ENCODE assay signal across 22 cellular contexts in the genomic region with DNA sequence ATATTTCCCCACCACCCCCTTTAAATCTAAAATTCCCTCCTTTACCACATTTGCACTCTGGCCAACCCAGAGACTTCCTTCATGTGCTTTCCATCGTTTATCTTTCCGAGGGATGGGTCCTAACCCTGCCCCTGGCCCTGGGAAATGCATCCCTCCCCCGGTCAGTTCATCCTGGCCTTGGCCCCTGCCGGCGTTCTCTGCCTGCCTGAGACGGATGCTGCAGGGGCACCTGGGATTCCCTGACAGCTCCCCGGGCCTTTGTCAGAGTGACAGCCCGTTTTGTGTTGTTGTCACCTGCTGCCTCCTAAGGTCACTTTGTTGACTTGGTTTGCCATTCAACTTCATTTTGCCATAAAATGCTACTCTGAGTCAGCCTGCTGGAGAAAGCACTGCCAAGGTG.
"Had no signal": no experiment of that assay in that cellular context is flagged by ENCODE, and none has a peak within 500 bp of the region (broad histone marks: within the 10 kb centered on the region; RNA-seq: fewer than 3 reads in every experiment).

No MANE protein-coding gene starts in this region.

- ATAC-seq: esophagus mucosa, gastrocnemius medialis, heart right ventricle, left cardiac atrium, left lung, left ventricle myocardium superior, lower lobe of right lung, mucosa of descending colon had no signal

- H3K4me3 Mint-ChIP-seq: immature natural killer cell, mesothelial cell of epicardium, naive B cell had no signal

- H3K9me3 ChIP-seq: esophagus squamous epithelium, gastrocnemius medialis, heart right ventricle, left lung, lower lobe of right lung, mucosa of descending colon had no signal

- H3K4me1 Mint-ChIP-seq: immature natural killer cell had no signal

- DNase-seq: cerebellar nuclear complex; dermis blood vessel endothelial cell; dorsolateral prefrontal cortex; effector CD4-positive, alpha-beta T cell; effector memory CD4-positive, alpha-beta T cell; esophagus squamous epithelium; foreskin melanocyte; gastrocnemius medialis; heart right ventricle; hypothalamus; immature natural killer cell; left cardiac atrium; left lung; left ventricle myocardium superior; lower lobe of right lung; mesenchymal stem cell; mucosa of descending colon; naive B cell had no signal

- H3K36me3 ChIP-seq: esophagus squamous epithelium, gastrocnemius medialis, heart right ventricle, left lung, lower lobe of right lung had no signal

- H3K4me1 ChIP-seq: esophagus squamous epithelium, gastrocnemius medialis, left lung, lower lobe of right lung had no signal

- H3K9me3 Mint-ChIP-seq: mesothelial cell of epicardium had no signal

- H3K27me3 ChIP-seq: gastrocnemius medialis, heart right ventricle, left lung had no signal

- H3K4me3 ChIP-seq: coronary artery, dorsolateral prefrontal cortex, esophagus squamous epithelium, gastrocnemius medialis, heart right ventricle, left lung, lower lobe of right lung, mucosa of descending colon had no signal

- H3K27ac ChIP-seq: coronary artery, dorsolateral prefrontal cortex, epithelial cell of prostate, esophagus squamous epithelium, gastrocnemius medialis, heart right ventricle, left lung, lower lobe of right lung had no signal

- H3K27ac Mint-ChIP-seq: immature natural killer cell, mesothelial cell of epicardium, naive B cell had no signal

- H3K36me3 Mint-ChIP-seq: mesothelial cell of epicardium, naive B cell had no signal
